ENCODE assay signal across 8 cellular contexts in genomic region chr14:35123388-35123703, GRCh38. TPM values are rescaled to one million over a fixed set of nuclear protein-coding genes. Genes with fewer than 3 reads are reported as not detected.
DNase-seq lines count a peak whose midpoint lies in the region; ATAC-seq and TF ChIP-seq lines count a peak whose summit lies in the region.

No MANE protein-coding gene starts in this region.

- peak overlapping the region; percentile 95 for H3K4me3 Mint-ChIP-seq in activated naive CD4-positive, alpha-beta T cell treated with anti-CD3 and anti-CD28 coated beads for 36 hours
- H3K4me3 Mint-ChIP-seq in type B pancreatic cell, result peak overlapping the region; percentile 96

- H3K9ac ChIP-seq in adipocyte (ENCODE audit: low read length), result peak overlapping the region; percentile 96
- peak overlapping the region; percentile 36 to 96 for H3K9ac ChIP-seq in liver (ENCODE audit: low read depth in 1 of 2, low read length in 2 of 2)

- peaks cover 66% of the 10 kb centered on the region for H3K4me1 Mint-ChIP-seq in activated naive CD4-positive, alpha-beta T cell treated with anti-CD3 and anti-CD28 coated beads for 36 hours (ENCODE audit: low read depth)
- H3K4me1 Mint-ChIP-seq in type B pancreatic cell (ENCODE audit: unreplicated experiment), result peaks cover 29% of the 10 kb centered on the region

- intact Hi-C loops in activated naive CD4-positive, alpha-beta T cell treated with anti-CD3 and anti-CD28 coated beads for 36 hours (cut with micrococcal nuclease), result loop anchor here (2.0 to 5.0 kb wide), 5 partner anchors 37 to 1194 kb away; partner anchors contain the start of gene EAPP

- H3K27me3 ChIP-seq in adipocyte (replicated peaks; ENCODE audit: control insufficient read depth, insufficient read depth, low read length) (no peaks in the 10 kb centered on the region), liver (ENCODE audit: control insufficient read depth in 4 of 4, insufficient read depth in 4 of 4, low read length in 3 of 4) (no peaks in the 10 kb centered on the region)

- peak overlapping the region; percentile 99 for H3K27ac Mint-ChIP-seq in activated naive CD4-positive, alpha-beta T cell treated with anti-CD3 and anti-CD28 coated beads for 36 hours
- H3K27ac Mint-ChIP-seq in type B pancreatic cell, result peak overlapping the region; percentile 100

- ATAC-seq in HG03039 (IDR thresholded peaks at IDR 0.05; ENCODE audit: unreplicated experiment), result no peak

- H3K27me3 Mint-ChIP-seq in activated naive CD4-positive, alpha-beta T cell treated with anti-CD3 and anti-CD28 coated beads for 36 hours (ENCODE audit: low read depth), result no peaks in the 10 kb centered on the region
- H3K27me3 Mint-ChIP-seq in type B pancreatic cell, result no peaks in the 10 kb centered on the region

- WGBS in liver, result 55% methylated on average over 3 of the region's 3 CpGs

- H3K9me3 ChIP-seq in adipocyte (ENCODE audit: control insufficient read depth, low read length) (no peaks in the 10 kb centered on the region), liver (ENCODE audit: control insufficient read depth in 4 of 4, low read length in 3 of 4) (no peaks in the 10 kb centered on the region)

- CTCF ChIA-PET in activated naive CD4-positive, alpha-beta T cell treated with anti-CD3 and anti-CD28 coated beads for 36 hours (lab: Charles Lee), result interaction anchor here (0.6 to 1.7 kb wide), 7 partner anchors 17 to 293 kb away, joined by 3 to 5 read pairs (median 3); partner anchors contain the start of genes FAM177A1 and NFKBIA

- H3K4me1 ChIP-seq in adipocyte (ENCODE audit: control insufficient read depth, insufficient read depth, low read length), result peaks cover 22% of the 10 kb centered on the region
- H3K4me1 ChIP-seq in liver (ENCODE audit: control insufficient read depth in 4 of 4, insufficient read depth in 4 of 4, low read length in 3 of 4), result peaks cover 1 to 21% (median 16%) of the 10 kb centered on the region in 4 donors

- no peak for DNase-seq in activated naive CD4-positive, alpha-beta T cell treated with anti-CD3 and anti-CD28 coated beads for 36 hours
- no peak for DNase-seq in activated naive CD4-positive, alpha-beta T cell treated with anti-CD3 and anti-CD28 coated beads, Interleukin-2, amount 50 U/mL, for 16 hours
- peak; percentile 4 for DNase-seq in adipocyte (ENCODE audit: low read depth)
- DNase-seq in type B pancreatic cell (ENCODE audit: extremely low spot score, unreplicated experiment), result no peak
- DNase-seq in NCI-H2107 treated with DMSO at 0.1 percent for 48 hours (lab: John Stamatoyannopoulos, UW; ENCODE audit: unreplicated experiment), result no peak
- DNase-seq in activated CD4-positive, alpha-beta T cell treated with anti-CD3 and anti-CD28 coated beads for 48 hours, result no peak

- no peaks in the 10 kb centered on the region for H3K9me3 Mint-ChIP-seq in activated naive CD4-positive, alpha-beta T cell treated with anti-CD3 and anti-CD28 coated beads for 36 hours
- H3K9me3 Mint-ChIP-seq in type B pancreatic cell, result no peaks in the 10 kb centered on the region

- peaks cover 24% of the 10 kb centered on the region for H3K36me3 Mint-ChIP-seq in activated naive CD4-positive, alpha-beta T cell treated with anti-CD3 and anti-CD28 coated beads for 36 hours (ENCODE audit: low read depth)
- H3K36me3 Mint-ChIP-seq in type B pancreatic cell, result peaks cover 21% of the 10 kb centered on the region

- H3K4me3 ChIP-seq in adipocyte (ENCODE audit: low read length) (peak overlapping the region; percentile 98), liver (ENCODE audit: low read depth in 1 of 3, low read length in 3 of 3) (peak overlapping the region; percentile 83 to 100 (median 90))

- no peak for TF ChIP-seq RAD21 in liver (IDR thresholded peaks at IDR 0.05)

- no peak for TF ChIP-seq CTCF in liver (IDR thresholded peaks at IDR 0.05; ENCODE audit: low read depth, low read length, missing input control)
- no peak for TF ChIP-seq CTCF in type B pancreatic cell (conservative IDR thresholded peaks at IDR 0.05)

- no peaks in the 10 kb centered on the region for H3K36me3 ChIP-seq in adipocyte (ENCODE audit: control insufficient read depth, insufficient read depth, low read length, severe bottlenecking)
- H3K36me3 ChIP-seq in liver (ENCODE audit: control insufficient read depth in 4 of 4, insufficient read depth in 3 of 4, low read depth in 1 of 4, low read length in 3 of 4), result peaks cover 0 to 4% (median 0%) of the 10 kb centered on the region in 4 donors

- H3K27ac ChIP-seq in liver (ENCODE audit: low read depth in 1 of 2, low read length in 2 of 2), result peak overlapping the region in 1 of 2 donors; percentile 95

TF ChIP-seq in liver, 16 proteins besides CTCF, POLR2A, EP300 and RAD21:
- TF ChIP-seq FOXA2 (IDR thresholded peaks at IDR 0.05) (no peak), GABPA (IDR thresholded peaks at IDR 0.05 in 1 of 2, conservative IDR thresholded peaks at IDR 0.05 in 1 of 2) (no peak), RXRA (IDR thresholded peaks at IDR 0.05) (no peak), EGR1 (IDR thresholded peaks at IDR 0.05; ENCODE audit: low read depth in 2 of 2) (no peak), SP1 (IDR thresholded peaks at IDR 0.05) (no peak), YY1 (IDR thresholded peaks at IDR 0.05) (no peak), FOXA1 (IDR thresholded peaks at IDR 0.05) (no peak), HNF4G (IDR thresholded peaks at IDR 0.05) (no peak), HNF4A (conservative IDR thresholded peaks at IDR 0.05) (no peak), ATF3 (IDR thresholded peaks at IDR 0.05) (no peak), NR2F2 (IDR thresholded peaks at IDR 0.05) (no peak), REST (IDR thresholded peaks at IDR 0.05) (no peak), JUND (IDR thresholded peaks at IDR 0.05) (no peak), TAF1 (conservative IDR thresholded peaks at IDR 0.05) (no peak)
- TF ChIP-seq, protein P1, sequence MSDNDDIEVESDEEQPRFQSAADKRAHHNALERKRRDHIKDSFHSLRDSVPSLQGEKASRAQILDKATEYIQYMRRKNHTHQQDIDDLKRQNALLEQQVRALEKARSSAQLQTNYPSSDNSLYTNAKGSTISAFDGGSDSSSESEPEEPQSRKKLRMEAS (IDR thresholded peaks at IDR 0.05), result no peak
- TF ChIP-seq, protein P2, sequence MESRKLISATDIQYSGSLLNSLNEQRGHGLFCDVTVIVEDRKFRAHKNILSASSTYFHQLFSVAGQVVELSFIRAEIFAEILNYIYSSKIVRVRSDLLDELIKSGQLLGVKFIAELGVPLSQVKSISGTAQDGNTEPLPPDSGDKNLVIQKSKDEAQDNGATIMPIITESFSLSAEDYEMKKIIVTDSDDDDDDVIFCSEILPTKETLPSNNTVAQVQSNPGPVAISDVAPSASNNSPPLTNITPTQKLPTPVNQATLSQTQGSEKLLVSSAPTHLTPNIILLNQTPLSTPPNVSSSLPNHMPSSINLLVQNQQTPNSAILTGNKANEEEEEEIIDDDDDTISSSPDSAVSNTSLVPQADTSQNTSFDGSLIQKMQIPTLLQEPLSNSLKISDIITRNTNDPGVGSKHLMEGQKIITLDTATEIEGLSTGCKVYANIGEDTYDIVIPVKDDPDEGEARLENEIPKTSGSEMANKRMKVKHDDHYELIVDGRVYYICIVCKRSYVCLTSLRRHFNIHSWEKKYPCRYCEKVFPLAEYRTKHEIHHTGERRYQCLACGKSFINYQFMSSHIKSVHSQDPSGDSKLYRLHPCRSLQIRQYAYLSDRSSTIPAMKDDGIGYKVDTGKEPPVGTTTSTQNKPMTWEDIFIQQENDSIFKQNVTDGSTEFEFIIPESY (IDR thresholded peaks at IDR 0.05), result no peak

RNA-seq across cellular contexts. Expression of gene PRORP, which starts 1.0 kb away (rescaled TPM):
- 10 to 100 TPM; 37.9 to 40.8 TPM for total RNA-seq in activated naive CD4-positive, alpha-beta T cell treated with anti-CD3 and anti-CD28 coated beads for 36 hours
- total RNA-seq in liver, result 10 to 100 TPM; 11.3 to 19.1 TPM
- polyA plus RNA-seq in liver, result 10 to 100 TPM; 12.0 to 16.8 TPM
- 29.1 and 33.9 TPM in 2 replicates for total RNA-seq in type B pancreatic cell (ENCODE audit: low replicate concordance)

RNA-seq across cellular contexts. Expression of gene PPP2R3C, which starts 1.6 kb away (rescaled TPM):
- total RNA-seq in activated naive CD4-positive, alpha-beta T cell treated with anti-CD3 and anti-CD28 coated beads for 36 hours, result 10 to 100 TPM; 44.5 to 47.5 TPM
- total RNA-seq in liver, result 10 to 100 TPM in 1 of 2 donors, 1 to 10 TPM in 1; 9.8 to 19.4 TPM
- 10 to 100 TPM in 1 of 2 donors, 1 to 10 TPM in 1; 6.9 to 14.6 TPM for polyA plus RNA-seq in liver
- 25.2 and 29.0 TPM in 2 replicates for total RNA-seq in type B pancreatic cell (ENCODE audit: low replicate concordance)
